24 cellular contexts compared by ENCODE assay signal in genomic region chr11:123221611-123222010, GRCh38. TPM values are rescaled to one million over a fixed set of nuclear protein-coding genes. Genes with fewer than 3 reads are reported as not detected.
"Had no signal": no experiment of that assay in that cellular context is flagged by ENCODE, and none has a peak within 500 bp of the region (broad histone marks: within the 10 kb centered on the region; RNA-seq: fewer than 3 reads in every experiment).

No MANE protein-coding gene starts in this region.

- H3K4me3 ChIP-seq: colonic mucosa, heart right ventricle, left ventricle myocardium inferior, mucosa of descending colon, SK-N-MC, thoracic aorta, vagina had no signal

- H3K9me3 ChIP-seq: colonic mucosa, mucosa of descending colon, neutrophil, vagina had no signal

- DNase-seq: activated B cell treated with CpG ODN at 0.5 μM for 24 hours; activated naive CD4-positive, alpha-beta T cell; activated T-cell treated with anti-CD3 and anti-CD28 coated beads for 4 hours; activated T-cell treated with anti-CD3 and anti-CD28 coated beads, Interleukin-2, amount 50 U/mL, for 72 hours; anterior cingulate cortex; cerebellar nuclear complex; colonic mucosa; effector memory CD4-positive, alpha-beta T cell; erythroblast; foreskin keratinocyte; heart right ventricle; left ventricle myocardium inferior; mucosa of descending colon; nephron progenitor cell; retina; stimulated activated naive B cell treated with anti-CD40 and anti-IgM and Interleukin-4, amounts not matched to agents 10 μg/mL and 1 μg/mL and 100 μg/mL, for 72 hours; T1000 had no signal

- H3K36me3 ChIP-seq: colonic mucosa, heart right ventricle, left ventricle myocardium inferior, neutrophil, thoracic aorta, vagina had no signal

- H3K27ac ChIP-seq: colonic mucosa, foreskin keratinocyte, heart right ventricle, left ventricle myocardium inferior, neutrophil, SK-N-MC, thoracic aorta, vagina had no signal

- H3K4me1 ChIP-seq: colonic mucosa, left ventricle myocardium inferior, vagina had no signal

- H3K27me3 ChIP-seq: colonic mucosa, foreskin keratinocyte, neutrophil, vagina had no signal

- ATAC-seq: activated naive CD4-positive, alpha-beta T cell treated with anti-CD3 and anti-CD28 coated beads, Interleukin-2, amount 50 U/mL, for 72 hours; activated T-cell treated with anti-CD3 and anti-CD28 coated beads, Interleukin-2, amount 50 U/mL, for 72 hours; foreskin keratinocyte; sciatic nerve; stimulated activated naive B cell treated with anti-CD40 and anti-IgM and Interleukin-4, amounts not matched to agents 10 μg/mL and 1 μg/mL and 100 μg/mL, for 72 hours had no signal

RNA-seq across cellular contexts. Expression of gene CLMP, which starts 26.6 kb away (rescaled TPM):
- total RNA-seq: activated B cell treated with CpG ODN at 0.5 μM for 24 hours, lung microvascular endothelial cell had no signal
